1 cellular context compared by ENCODE assay signal in genomic region chr12:51162217-51162616, GRCh38.
TF ChIP-seq lines count a peak whose summit lies in the region.

No MANE protein-coding gene starts in this region.

TF ChIP-seq in WTC11, 78 proteins besides CTCF, POLR2A, EP300 and RAD21 (continued from another document):
- TF ChIP-seq, protein P1, sequence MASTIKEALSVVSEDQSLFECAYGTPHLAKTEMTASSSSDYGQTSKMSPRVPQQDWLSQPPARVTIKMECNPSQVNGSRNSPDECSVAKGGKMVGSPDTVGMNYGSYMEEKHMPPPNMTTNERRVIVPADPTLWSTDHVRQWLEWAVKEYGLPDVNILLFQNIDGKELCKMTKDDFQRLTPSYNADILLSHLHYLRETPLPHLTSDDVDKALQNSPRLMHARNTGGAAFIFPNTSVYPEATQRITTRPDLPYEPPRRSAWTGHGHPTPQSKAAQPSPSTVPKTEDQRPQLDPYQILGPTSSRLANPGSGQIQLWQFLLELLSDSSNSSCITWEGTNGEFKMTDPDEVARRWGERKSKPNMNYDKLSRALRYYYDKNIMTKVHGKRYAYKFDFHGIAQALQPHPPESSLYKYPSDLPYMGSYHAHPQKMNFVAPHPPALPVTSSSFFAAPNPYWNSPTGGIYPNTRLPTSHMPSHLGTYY (CRISPR knock-in tag; IDR thresholded peaks at IDR 0.05): no peak
- no peak for TF ChIP-seq ZNF671 (CRISPR knock-in tag; IDR thresholded peaks at IDR 0.05)
- TF ChIP-seq, protein P2, sequence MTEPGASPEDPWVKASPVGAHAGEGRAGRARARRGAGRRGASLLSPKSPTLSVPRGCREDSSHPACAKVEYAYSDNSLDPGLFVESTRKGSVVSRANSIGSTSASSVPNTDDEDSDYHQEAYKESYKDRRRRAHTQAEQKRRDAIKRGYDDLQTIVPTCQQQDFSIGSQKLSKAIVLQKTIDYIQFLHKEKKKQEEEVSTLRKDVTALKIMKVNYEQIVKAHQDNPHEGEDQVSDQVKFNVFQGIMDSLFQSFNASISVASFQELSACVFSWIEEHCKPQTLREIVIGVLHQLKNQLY (CRISPR knock-in tag; IDR thresholded peaks at IDR 0.05): no peak
